Comparison of ENCODE assay signal across 17 cellular contexts in genomic region chr16:89105599-89106151, GRCh38. TPM values are rescaled to one million over a fixed set of nuclear protein-coding genes. Genes with fewer than 3 reads are reported as not detected.
DNase-seq lines count a peak whose midpoint lies in the region; TF ChIP-seq lines count a peak whose summit lies in the region.
"Had no signal": no experiment of that assay in that cellular context is flagged by ENCODE, and none has a peak within 500 bp of the region (broad histone marks: within the 10 kb centered on the region; RNA-seq: fewer than 3 reads in every experiment).

No MANE protein-coding gene starts in this region.

- H3K4me3 Mint-ChIP-seq in dendritic cell treated with granulocyte-macrophage colony-stimulating factor and Interleukin-4, amounts not matched to agents 40 ng/mL and 50 ng/mL, for 4 days, result no peak overlapping the region
- no peak overlapping the region for H3K4me3 Mint-ChIP-seq in activated naive CD8-positive, alpha-beta T cell treated with anti-CD3 and anti-CD28 coated beads for 36 hours
- H3K4me3 Mint-ChIP-seq: CD4-positive, alpha-beta memory T cell; GM23338 had no signal

- H3K4ac ChIP-seq in mesenchymal stem cell (ENCODE audit: low read depth in 1 of 2, low read length in 2 of 2), result no peak overlapping the region

- peaks cover 34 to 68% (median 66%) of the 10 kb centered on the region in 11 experiments; a peak in 21 of 22 replicates for H4K20me1 ChIP-seq in BLaER1 treated with 17β-estradiol and CSF1 and Interleukin-3, amounts not matched to agents 10 nM and 100 nM

- H3K79me1 ChIP-seq in mesenchymal stem cell (replicated peaks; ENCODE audit: low read length, poor library complexity, severe bottlenecking), result peaks cover 43% of the 10 kb centered on the region

- H3K9me3 Mint-ChIP-seq in dendritic cell treated with granulocyte-macrophage colony-stimulating factor and Interleukin-4, amounts not matched to agents 40 ng/mL and 50 ng/mL, for 4 days, result peaks cover 7% of the 10 kb centered on the region
- no peaks in the 10 kb centered on the region for H3K9me3 Mint-ChIP-seq in activated naive CD8-positive, alpha-beta T cell treated with anti-CD3 and anti-CD28 coated beads for 36 hours
- H3K9me3 Mint-ChIP-seq: CD4-positive, alpha-beta memory T cell; GM23338 had no signal

- no peak overlapping the region for H4K8ac ChIP-seq in mesenchymal stem cell (ENCODE audit: low read length)

- H2AFZ ChIP-seq in mesenchymal stem cell (ENCODE audit: low read depth, low read length), result no peak overlapping the region
- H2AFZ ChIP-seq: GM23338 had no signal

- DNase-seq in DMS79 treated with DMSO at 0.1 percent for 48 hours (lab: John Stamatoyannopoulos, UW) (peak; percentile 64), mesenchymal stem cell (no peak), prostate gland (ENCODE audit: low spot score) (no peak), NCI-H1436 (lab: John Stamatoyannopoulos, UW) (no peak), putamen (ENCODE audit: low spot score) (no peak)
- no peak for DNase-seq in activated naive CD8-positive, alpha-beta T cell treated with anti-CD3 and anti-CD28 coated beads for 36 hours
- DNase-seq: ACHN; CD4-positive, alpha-beta memory T cell; GDM1; KBM-7; NCI-H1436 treated with DMSO at 0.1 percent for 48 hours; NCI-H2081 treated with DMSO at 0.1 percent for 48 hours; NCI-H524; Right ventricle myocardium superior had no signal

- H3K4me1 ChIP-seq in BLaER1 treated with 17β-estradiol and CSF1 and Interleukin-3, amounts not matched to agents 10 nM and 100 nM, result peaks cover 62 to 88% (median 69%) of the 10 kb centered on the region in 10 experiments
- H3K4me1 ChIP-seq in mesenchymal stem cell (ENCODE audit: control insufficient read depth, insufficient read depth, low read depth, low read length) (peaks cover 2% of the 10 kb centered on the region), prostate gland (replicated peaks) (no peaks in the 10 kb centered on the region)

- peak overlapping the region in 1 of 10 experiments; percentile 23; a peak in 1 of 20 replicates for H3K4me3 ChIP-seq in BLaER1 treated with 17β-estradiol and CSF1 and Interleukin-3, amounts not matched to agents 10 nM and 100 nM
- H3K4me3 ChIP-seq in mesenchymal stem cell (ENCODE audit: insufficient read depth in 1 of 2, low read depth in 1 of 2, low read length in 2 of 2) (no peak overlapping the region), prostate gland (no peak overlapping the region)
- H3K4me3 ChIP-seq: GM23338 had no signal

- intact Hi-C loops in dendritic cell treated with granulocyte-macrophage colony-stimulating factor and Interleukin-4, amounts not matched to agents 40 ng/mL and 50 ng/mL, for 4 days (cut with micrococcal nuclease), result no loop called here
- intact Hi-C loops in prostate gland (cut with DNase I), result no loop called here

- peaks cover 21% of the 10 kb centered on the region for H3K4me1 Mint-ChIP-seq in dendritic cell treated with granulocyte-macrophage colony-stimulating factor and Interleukin-4, amounts not matched to agents 40 ng/mL and 50 ng/mL, for 4 days (ENCODE audit: low read depth)
- H3K4me1 Mint-ChIP-seq in activated naive CD8-positive, alpha-beta T cell treated with anti-CD3 and anti-CD28 coated beads for 36 hours, result peaks cover 7% of the 10 kb centered on the region
- H3K4me1 Mint-ChIP-seq: GM23338 had no signal

- 95% methylated on average over 16 of the region's 16 CpGs for WGBS in mesenchymal stem cell
- WGBS in prostate gland, result 83% methylated on average over 15 of the region's 16 CpGs

- H3K36me3 Mint-ChIP-seq in dendritic cell treated with granulocyte-macrophage colony-stimulating factor and Interleukin-4, amounts not matched to agents 40 ng/mL and 50 ng/mL, for 4 days (ENCODE audit: low read depth), result peaks cover 80% of the 10 kb centered on the region
- H3K36me3 Mint-ChIP-seq in activated naive CD8-positive, alpha-beta T cell treated with anti-CD3 and anti-CD28 coated beads for 36 hours, result peaks cover 23% of the 10 kb centered on the region

- H3K9me3 ChIP-seq in BLaER1 treated with 17β-estradiol and CSF1 and Interleukin-3, amounts not matched to agents 10 nM and 100 nM (replicated peaks in 1 of 11), result peaks cover 8 to 21% (median 16%) of the 10 kb centered on the region in 11 experiments; a peak in 21 of 22 replicates
- H3K9me3 ChIP-seq in mesenchymal stem cell (ENCODE audit: control insufficient read depth, low read length) (no peaks in the 10 kb centered on the region), prostate gland (no peaks in the 10 kb centered on the region)

- H3K9ac ChIP-seq in BLaER1 treated with 17β-estradiol and CSF1 and Interleukin-3, amounts not matched to agents 10 nM and 100 nM, result peak overlapping the region in 8 of 11 experiments; percentile 11 to 69 (median 47); a peak in 12 of 22 replicates
- H3K9ac ChIP-seq in mesenchymal stem cell (ENCODE audit: low read length), result no peak overlapping the region

- H3K27me3 ChIP-seq in BLaER1 treated with 17β-estradiol and CSF1 and Interleukin-3, amounts not matched to agents 10 nM and 100 nM, result 0 out of 22 replicates have a peak, but pooled peaks cover 0 to 4% (median 0%) of the 10 kb centered on the region in 11 experiments
- no peaks in the 10 kb centered on the region for H3K27me3 ChIP-seq in mesenchymal stem cell (ENCODE audit: control insufficient read depth in 1 of 2, insufficient read depth in 1 of 2, low read length in 2 of 2)
- H3K27me3 ChIP-seq in prostate gland (replicated peaks; ENCODE audit: insufficient read depth), result no peaks in the 10 kb centered on the region

- no peak overlapping the region for H2AK5ac ChIP-seq in mesenchymal stem cell (ENCODE audit: low read length, severe bottlenecking)

- no peak overlapping the region for H4K91ac ChIP-seq in mesenchymal stem cell (ENCODE audit: low read length)

- H3K36me3 ChIP-seq in BLaER1 treated with 17β-estradiol and CSF1 and Interleukin-3, amounts not matched to agents 10 nM and 100 nM, result peaks cover 62 to 90% (median 75%) of the 10 kb centered on the region in 11 experiments
- peaks cover 72 to 78% of the 10 kb centered on the region in 2 experiments for H3K36me3 ChIP-seq in mesenchymal stem cell (ENCODE audit: control insufficient read depth in 1 of 2, insufficient read depth in 2 of 2, low read depth in 1 of 2, low read length in 2 of 2)
- H3K36me3 ChIP-seq in prostate gland, result peaks cover 13 to 23% of the 10 kb centered on the region in 2 donors

- no peak overlapping the region for H3K14ac ChIP-seq in mesenchymal stem cell (ENCODE audit: low read length in 2 of 2)

- H3K27ac Mint-ChIP-seq in dendritic cell treated with granulocyte-macrophage colony-stimulating factor and Interleukin-4, amounts not matched to agents 40 ng/mL and 50 ng/mL, for 4 days, result peak overlapping the region; percentile 64
- H3K27ac Mint-ChIP-seq in activated naive CD8-positive, alpha-beta T cell treated with anti-CD3 and anti-CD28 coated beads for 36 hours, result no peak overlapping the region
- H3K27ac Mint-ChIP-seq: GM23338 had no signal

- no peak overlapping the region for H2BK120ac ChIP-seq in mesenchymal stem cell (ENCODE audit: low read depth, low read length)

- no peak overlapping the region for H2BK5ac ChIP-seq in mesenchymal stem cell (ENCODE audit: low read depth, low read length, poor library complexity, severe bottlenecking)

- TF ChIP-seq CTCF in prostate gland (IDR thresholded peaks at IDR 0.05), result no peak

- peak overlapping the region; percentile 52 for H2BK15ac ChIP-seq in mesenchymal stem cell (ENCODE audit: low read depth, poor library complexity, severe bottlenecking)

- H3K18ac ChIP-seq in mesenchymal stem cell (ENCODE audit: low read depth in 1 of 2, low read length in 2 of 2), result no peak overlapping the region

- no peak overlapping the region for H3K23ac ChIP-seq in mesenchymal stem cell (ENCODE audit: low read length in 2 of 2)

- no peak for TF ChIP-seq POLR2A in prostate gland (IDR thresholded peaks at IDR 0.05)

- peak overlapping the region; percentile 77 to 99 (median 88) for H3K4me2 ChIP-seq in BLaER1 treated with 17β-estradiol and CSF1 and Interleukin-3, amounts not matched to agents 10 nM and 100 nM
- H3K4me2 ChIP-seq in mesenchymal stem cell (ENCODE audit: low read length, poor library complexity, severe bottlenecking), result no peak overlapping the region
- H3K4me2 ChIP-seq: GM23338 had no signal

- no peak overlapping the region for H2BK12ac ChIP-seq in mesenchymal stem cell (ENCODE audit: low read length in 2 of 2)

- H3K27ac ChIP-seq in BLaER1 treated with 17β-estradiol and CSF1 and Interleukin-3, amounts not matched to agents 10 nM and 100 nM, result peak overlapping the region in 7 of 11 experiments; percentile 4 to 80 (median 48); a peak in 9 of 22 replicates
- no peak overlapping the region for H3K27ac ChIP-seq in mesenchymal stem cell (ENCODE audit: low read length, poor library complexity, severe bottlenecking)
- no peak overlapping the region for H3K27ac ChIP-seq in prostate gland

- H3K27me3 Mint-ChIP-seq in dendritic cell treated with granulocyte-macrophage colony-stimulating factor and Interleukin-4, amounts not matched to agents 40 ng/mL and 50 ng/mL, for 4 days, result no peaks in the 10 kb centered on the region
- no peaks in the 10 kb centered on the region for H3K27me3 Mint-ChIP-seq in activated naive CD8-positive, alpha-beta T cell treated with anti-CD3 and anti-CD28 coated beads for 36 hours
- H3K27me3 Mint-ChIP-seq: CD4-positive, alpha-beta memory T cell had no signal

RNA-seq across cellular contexts. Expression of gene ACSF3, which starts 12.0 kb away (rescaled TPM):
- polyA plus RNA-seq in mesenchymal stem cell (2013, experiment 1 of 2), result 7.7 TPM
- polyA plus RNA-seq in mesenchymal stem cell (2013, experiment 2 of 2), result 7.7 TPM
- 10 to 100 TPM; 42.1 to 80.5 TPM for total RNA-seq in prostate gland
- total RNA-seq in activated naive CD8-positive, alpha-beta T cell treated with anti-CD3 and anti-CD28 coated beads for 36 hours, result 10 to 100 TPM; 32.1 to 38.4 TPM

Comparison
In these comparisons a context has a peak if more than half of its experiments do, and no peak if none do; other contexts are left out.
1. H3K27ac ChIP-seq: peak in BLaER1 treated with 17β-estradiol and CSF1 and Interleukin-3, amounts not matched to agents 10 nM and 100 nM (7 of 11); none in mesenchymal stem cell (single experiment) and prostate gland (0 of 2).